ENCODE assay signal across 25 cellular contexts in genomic region chr13:113036401-113036800, GRCh38.
DNase-seq lines count a peak whose midpoint lies in the region; ATAC-seq, FAIRE-seq and TF ChIP-seq lines count a peak whose summit lies in the region.
"Had no signal": no experiment of that assay in that cellular context is flagged by ENCODE, and none has a peak within 500 bp of the region (broad histone marks: within the 10 kb centered on the region; RNA-seq: fewer than 3 reads in every experiment).

No MANE protein-coding gene starts in this region.

- DNase-seq in central memory CD8-positive, alpha-beta T cell (ENCODE audit: low spot score in 2 of 2): no peak
- DNase-seq in kidney (peak; percentile 41), progenitor cell of endocrine pancreas (ENCODE audit: low spot score, unreplicated experiment) (no peak), COLO668 (lab: John Stamatoyannopoulos, UW; ENCODE audit: unreplicated experiment) (no peak)
- DNase-seq: 8988T; ACHN; AML-193; CD4-positive, alpha-beta T cell; CD8-positive, alpha-beta T cell; COR-L47; DMS 273 treated with DMSO at 0.1 percent for 48 hours; DMS153; DMS53; DMS79; DND-41; EL; GDM1 had no signal

- no peak for ATAC-seq in central memory CD8-positive, alpha-beta T cell (replicated peaks; ENCODE audit: extremely low read depth, poor library complexity, severe bottlenecking)
- no peak for ATAC-seq in SK-N-SH treated with all-trans-retinoic acid at 6 μM for 48 hours
- ATAC-seq: CD8-positive, alpha-beta T cell; GM12878 had no signal

- intact Hi-C loops in kidney (cut with DNase I): no loop called here

- H3K27ac Mint-ChIP-seq in central memory CD8-positive, alpha-beta T cell (ENCODE audit: low read depth): peak overlapping the region; percentile 70
- H3K27ac Mint-ChIP-seq in progenitor cell of endocrine pancreas: peak overlapping the region; percentile 69
- H3K27ac Mint-ChIP-seq: B cell; CD4-positive, alpha-beta T cell; CD8-positive, alpha-beta T cell had no signal

- no peaks in the 10 kb centered on the region for H3K4me1 Mint-ChIP-seq in central memory CD8-positive, alpha-beta T cell
- H3K4me1 Mint-ChIP-seq in progenitor cell of endocrine pancreas (ENCODE audit: low read depth): no peaks in the 10 kb centered on the region
- H3K4me1 Mint-ChIP-seq: B cell had no signal

- H3K27ac ChIP-seq in kidney (ENCODE audit: low read depth in 2 of 2, low read length in 2 of 2): no peak overlapping the region
- H3K27ac ChIP-seq: BLaER1 treated with 17β-estradiol and CSF1 and Interleukin-3, amounts not matched to agents 10 nM and 100 nM; C4-2B had no signal

- peaks cover 2 to 5% of the 10 kb centered on the region in 2 donors for H3K36me3 ChIP-seq in kidney (ENCODE audit: control insufficient read depth in 1 of 2, insufficient read depth in 2 of 2, low read length in 2 of 2)
- H3K36me3 ChIP-seq: BLaER1 treated with 17β-estradiol and CSF1 and Interleukin-3, amounts not matched to agents 10 nM and 100 nM had no signal

- no peaks in the 10 kb centered on the region for H3K9me3 Mint-ChIP-seq in central memory CD8-positive, alpha-beta T cell
- peaks cover 4% of the 10 kb centered on the region for H3K9me3 Mint-ChIP-seq in progenitor cell of endocrine pancreas (ENCODE audit: low read depth)
- H3K9me3 Mint-ChIP-seq: CD4-positive, alpha-beta T cell; CD8-positive, alpha-beta T cell had no signal

- no peaks in the 10 kb centered on the region for H3K27me3 Mint-ChIP-seq in central memory CD8-positive, alpha-beta T cell
- H3K27me3 Mint-ChIP-seq in progenitor cell of endocrine pancreas: no peaks in the 10 kb centered on the region
- H3K27me3 Mint-ChIP-seq: B cell; CD4-positive, alpha-beta T cell had no signal

- H3K4me3 ChIP-seq in kidney (ENCODE audit: low read length in 2 of 2): no peak overlapping the region
- H3K4me3 ChIP-seq: BLaER1 treated with 17β-estradiol and CSF1 and Interleukin-3, amounts not matched to agents 10 nM and 100 nM; GM12878 had no signal

- no peak for TF ChIP-seq CTCF in kidney (IDR thresholded peaks at IDR 0.05; ENCODE audit: borderline replicate concordance, extremely low read depth, insufficient read depth)
- no peak for TF ChIP-seq CTCF in progenitor cell of endocrine pancreas (IDR thresholded peaks at IDR 0.05; ENCODE audit: unreplicated experiment)

- H3K36me3 Mint-ChIP-seq in central memory CD8-positive, alpha-beta T cell (ENCODE audit: insufficient read depth): no peaks in the 10 kb centered on the region
- peaks cover 14% of the 10 kb centered on the region for H3K36me3 Mint-ChIP-seq in progenitor cell of endocrine pancreas (ENCODE audit: insufficient read depth)
- H3K36me3 Mint-ChIP-seq: CD8-positive, alpha-beta T cell had no signal

- no peaks in the 10 kb centered on the region for H3K4me1 ChIP-seq in kidney (ENCODE audit: control insufficient read depth in 1 of 2, insufficient read depth in 1 of 2, low read depth in 1 of 2, low read length in 2 of 2)

- no peak for FAIRE-seq in kidney (lab: Jason Lieb, UNC)
- FAIRE-seq: A204.1, GM12892, GM18507 had no signal

- no peak overlapping the region for H3K4me3 Mint-ChIP-seq in central memory CD8-positive, alpha-beta T cell
- no peak overlapping the region for H3K4me3 Mint-ChIP-seq in progenitor cell of endocrine pancreas (ENCODE audit: low read depth)
- H3K4me3 Mint-ChIP-seq: B cell; CD4-positive, alpha-beta T cell; CD8-positive, alpha-beta T cell had no signal

- no peaks in the 10 kb centered on the region for H3K9me3 ChIP-seq in kidney (ENCODE audit: control insufficient read depth in 1 of 2, low read length in 2 of 2)

- no peak overlapping the region for H3K9ac ChIP-seq in kidney (ENCODE audit: low read length in 2 of 2)
- H3K9ac ChIP-seq: BLaER1 treated with 17β-estradiol and CSF1 and Interleukin-3, amounts not matched to agents 10 nM and 100 nM had no signal

TF ChIP-seq in SK-N-SH treated with all-trans-retinoic acid at 6 μM for 48 hours, 23 proteins besides CTCF, POLR2A, EP300 and RAD21:
- TF ChIP-seq ZFP30 (CRISPR knock-in tag; IDR thresholded peaks at IDR 0.05) (no peak), RARB (CRISPR knock-in tag; IDR thresholded peaks at IDR 0.05) (no peak), BACH2 (CRISPR knock-in tag; IDR thresholded peaks at IDR 0.05; ENCODE audit: borderline replicate concordance) (no peak), PPARA (CRISPR knock-in tag; IDR thresholded peaks at IDR 0.05; ENCODE audit: borderline replicate concordance) (no peak), ZNF8 (CRISPR knock-in tag; IDR thresholded peaks at IDR 0.05) (no peak), CSRNP3 (CRISPR knock-in tag; IDR thresholded peaks at IDR 0.05) (no peak), PATZ1 (CRISPR knock-in tag; IDR thresholded peaks at IDR 0.05; ENCODE audit: borderline replicate concordance) (no peak), TSHZ2 (CRISPR knock-in tag; IDR thresholded peaks at IDR 0.05) (no peak), ZFP3 (CRISPR knock-in tag; IDR thresholded peaks at IDR 0.05) (no peak), TCF4 (CRISPR knock-in tag; IDR thresholded peaks at IDR 0.05; ENCODE audit: borderline replicate concordance) (no peak), ISL1 (CRISPR knock-in tag; IDR thresholded peaks at IDR 0.05) (no peak), ESRRG (CRISPR knock-in tag; IDR thresholded peaks at IDR 0.05) (no peak), OSR1 (CRISPR knock-in tag; IDR thresholded peaks at IDR 0.05) (no peak)
